10 cellular contexts compared by ENCODE assay signal in genomic region chr3:59566481-59566975, GRCh38.
DNase-seq lines count a peak whose midpoint lies in the region; ATAC-seq and TF ChIP-seq lines count a peak whose summit lies in the region.
"Had no signal": no experiment of that assay in that cellular context is flagged by ENCODE, and none has a peak within 500 bp of the region (broad histone marks: within the 10 kb centered on the region; RNA-seq: fewer than 3 reads in every experiment).

No MANE protein-coding gene starts in this region.

- ATAC-seq in GM19043 (IDR thresholded peaks at IDR 0.05; ENCODE audit: low read depth, unreplicated experiment) = peak; percentile 94
- peak; percentile 92 for ATAC-seq in HG02884 (IDR thresholded peaks at IDR 0.05; ENCODE audit: unreplicated experiment)
- no peak for ATAC-seq in T-helper 17 cell
- ATAC-seq in left cardiac atrium = no peak
- ATAC-seq: SK-N-SH treated with all-trans-retinoic acid at 6 μM for 48 hours had no signal

- peaks cover 14% of the 10 kb centered on the region for H3K27me3 Mint-ChIP-seq in T-helper 17 cell

- peak; percentile 90 for DNase-seq in GM12865 (ENCODE audit: low read depth)
- no peak for DNase-seq in T-helper 17 cell
- no peak for DNase-seq in head of caudate nucleus
- no peak for DNase-seq in left cardiac atrium
- no peak for DNase-seq in RPMI8226
- DNase-seq in HEK293T (ENCODE audit: extremely low spot score) = no peak
- DNase-seq: KG1 had no signal

- H3K27ac Mint-ChIP-seq in T-helper 17 cell = no peak overlapping the region

- intact Hi-C loops in head of caudate nucleus (cut with DNase I) (no loop called here), left cardiac atrium (cut with DNase I) (no loop called here)

- no peak for TF ChIP-seq CTCF in GM12865 (IDR thresholded peaks at IDR 0.05; ENCODE audit: insufficient read depth, low read depth, low read length, missing control alignments)

- no peaks in the 10 kb centered on the region for H3K9me3 ChIP-seq in T-helper 17 cell (ENCODE audit: control insufficient read depth, low read length, poor library complexity, severe bottlenecking)

- peaks cover 8% of the 10 kb centered on the region for H3K4me1 Mint-ChIP-seq in T-helper 17 cell

- peak overlapping the region; percentile 5 for H3K4me3 Mint-ChIP-seq in T-helper 17 cell

- H3K36me3 Mint-ChIP-seq in T-helper 17 cell (ENCODE audit: low read depth) = peaks cover 5% of the 10 kb centered on the region

- CTCF ChIA-PET in HEK293T (lab: Yijun Ruan, JAX) = no interaction called here

- POLR2A ChIA-PET in HEK293T (lab: Yijun Ruan, JAX) = no interaction called here

- H3K4me3 ChIP-seq in GM12865 (ENCODE audit: low read depth, low read length) = no peak overlapping the region

TF ChIP-seq in HEK293T, 16 proteins besides CTCF, POLR2A, EP300 and RAD21:
- TF ChIP-seq HDGF (IDR thresholded peaks at IDR 0.05; ENCODE audit: borderline replicate concordance) (no peak), LEF1 (IDR thresholded peaks at IDR 0.05; ENCODE audit: borderline replicate concordance) (no peak), NFRKB (IDR thresholded peaks at IDR 0.05) (no peak), SP1 (IDR thresholded peaks at IDR 0.05) (no peak), FOXM1 (IDR thresholded peaks at IDR 0.05; ENCODE audit: borderline replicate concordance) (no peak), FOXK2 (IDR thresholded peaks at IDR 0.05) (no peak), ARNT (IDR thresholded peaks at IDR 0.05) (no peak), TARDBP (IDR thresholded peaks at IDR 0.05) (no peak), CTBP1 (IDR thresholded peaks at IDR 0.05; ENCODE audit: borderline replicate concordance) (no peak), L3MBTL2 (conservative IDR thresholded peaks at IDR 0.05) (no peak), BHLHE40 (IDR thresholded peaks at IDR 0.05; ENCODE audit: borderline replicate concordance) (no peak), SUZ12 (IDR thresholded peaks at IDR 0.05) (no peak)
- TF ChIP-seq, protein P1, sequence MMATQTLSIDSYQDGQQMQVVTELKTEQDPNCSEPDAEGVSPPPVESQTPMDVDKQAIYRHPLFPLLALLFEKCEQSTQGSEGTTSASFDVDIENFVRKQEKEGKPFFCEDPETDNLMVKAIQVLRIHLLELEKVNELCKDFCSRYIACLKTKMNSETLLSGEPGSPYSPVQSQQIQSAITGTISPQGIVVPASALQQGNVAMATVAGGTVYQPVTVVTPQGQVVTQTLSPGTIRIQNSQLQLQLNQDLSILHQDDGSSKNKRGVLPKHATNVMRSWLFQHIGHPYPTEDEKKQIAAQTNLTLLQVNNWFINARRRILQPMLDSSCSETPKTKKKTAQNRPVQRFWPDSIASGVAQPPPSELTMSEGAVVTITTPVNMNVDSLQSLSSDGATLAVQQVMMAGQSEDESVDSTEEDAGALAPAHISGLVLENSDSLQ (IDR thresholded peaks at IDR 0.05) = no peak

Comparison
In these comparisons a context has a peak if more than half of its experiments do, and no peak if none do; other contexts are left out.
1. ATAC-seq: peak in GM19043 (single experiment) and HG02884 (single experiment); none in T-helper 17 cell (single experiment) and left cardiac atrium (0 of 2).